8 cellular contexts compared by ENCODE assay signal in the genomic region with DNA sequence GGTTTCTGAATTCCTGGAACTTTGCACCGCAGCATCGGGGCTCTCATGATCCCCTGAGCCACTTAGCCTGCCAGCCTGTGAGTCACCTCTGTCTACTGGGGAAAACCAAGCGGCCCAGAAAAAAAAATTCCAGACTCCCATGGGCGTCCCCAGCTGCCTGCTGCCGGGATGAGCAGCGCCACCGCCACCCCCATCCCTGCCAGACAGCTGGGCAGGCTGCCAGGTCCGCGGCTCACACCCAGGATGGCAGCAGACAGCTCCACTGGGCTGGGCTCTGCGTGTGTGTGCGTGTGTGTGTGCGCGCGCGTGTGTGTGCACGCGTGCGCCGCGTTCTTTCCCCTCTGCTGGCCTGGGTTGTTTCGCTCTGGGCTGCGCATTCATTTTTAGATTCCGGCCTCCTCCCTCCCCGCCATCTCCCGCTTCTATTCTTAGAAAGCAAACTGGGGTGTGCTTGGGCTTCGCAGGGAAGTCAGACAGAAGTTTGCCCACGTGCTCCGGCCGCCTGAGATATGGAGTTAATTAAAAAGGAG. TPM values are rescaled to one million over a fixed set of nuclear protein-coding genes. Genes with fewer than 3 reads are reported as not detected.
DNase-seq lines count a peak whose midpoint lies in the region; ATAC-seq, FAIRE-seq and TF ChIP-seq lines count a peak whose summit lies in the region.

No MANE protein-coding gene starts in this region.

- H3K27ac ChIP-seq in astrocyte (ENCODE audit: low read depth, low read length) (peak overlapping the region; percentile 32), small intestine (ENCODE audit: low read depth in 1 of 2, low read length in 1 of 2) (peak overlapping the region in 1 of 2 donors; percentile 45)

- DNase-seq in NCI-H1092 (lab: John Stamatoyannopoulos, UW) (peak; percentile 57), T-helper 22 cell (ENCODE audit: low read depth) (peak; percentile 36), astrocyte (ENCODE audit: low read depth) (peak; percentile 80), immature natural killer cell (peak; percentile 3 to 12 (median 9)), small intestine (peak; percentile 50)

- peak overlapping the region; percentile 45 for H3K9ac ChIP-seq in astrocyte (ENCODE audit: low read length)

- H3K4me1 ChIP-seq in astrocyte (ENCODE audit: insufficient read depth, low read length), result peaks cover 20% of the 10 kb centered on the region
- H3K4me1 ChIP-seq in small intestine (ENCODE audit: control insufficient read depth in 2 of 2, insufficient read depth in 1 of 2, low read depth in 1 of 2, low read length in 1 of 2), result peaks cover 2 to 6% of the 10 kb centered on the region in 2 donors

- peaks cover 4% of the 10 kb centered on the region for H3K27me3 ChIP-seq in astrocyte (ENCODE audit: insufficient read depth, low read length)
- peaks cover 0 to 3% of the 10 kb centered on the region in 2 donors for H3K27me3 ChIP-seq in small intestine (ENCODE audit: control insufficient read depth in 2 of 2, insufficient read depth in 2 of 2, low read length in 2 of 2)

- ATAC-seq in GM18505 (IDR thresholded peaks at IDR 0.05; ENCODE audit: unreplicated experiment), result peak; percentile 73
- ATAC-seq in GM19467 (IDR thresholded peaks at IDR 0.05; ENCODE audit: unreplicated experiment), result no peak
- no peak for ATAC-seq in GM21528 (IDR thresholded peaks at IDR 0.05; ENCODE audit: low FRiP score, unreplicated experiment)

- 1 to 8% (median 5%) methylated on average over 22 to 29 of the region's 29 CpGs for WGBS in small intestine, 3 donors

- no peak for FAIRE-seq in astrocyte (lab: Jason Lieb, UNC)
- FAIRE-seq in small intestine (lab: Jason Lieb, UNC), result no peak

- H3K79me2 ChIP-seq in astrocyte (ENCODE audit: insufficient read depth, low read length), result no peaks in the 10 kb centered on the region

- H3K4me3 ChIP-seq in astrocyte (ENCODE audit: insufficient read depth, low read depth, low read length) (peak overlapping the region; percentile 52), small intestine (ENCODE audit: low read depth in 1 of 2, low read length in 2 of 2) (peak overlapping the region in 1 of 2 donors; percentile 26)

- TF ChIP-seq CTCF in astrocyte (IDR thresholded peaks at IDR 0.05; ENCODE audit: insufficient read depth, low read depth, low read length), result no peak

- H3K9me3 Mint-ChIP-seq in astrocyte (ENCODE audit: unreplicated experiment) (peaks cover 6% of the 10 kb centered on the region), immature natural killer cell (no peaks in the 10 kb centered on the region)

- H3K27me3 Mint-ChIP-seq in astrocyte (ENCODE audit: low read depth, unreplicated experiment) (peaks cover 3% of the 10 kb centered on the region), immature natural killer cell (ENCODE audit: low read depth in 3 of 3) (peaks cover 2 to 20% (median 8%) of the 10 kb centered on the region in 3 donors)

- H3K4me1 Mint-ChIP-seq in astrocyte (ENCODE audit: low read depth, unreplicated experiment), result peaks cover 11% of the 10 kb centered on the region
- peaks cover 9 to 10% of the 10 kb centered on the region in 2 donors for H3K4me1 Mint-ChIP-seq in immature natural killer cell

- H2AFZ ChIP-seq in astrocyte (ENCODE audit: low read depth, low read length), result peak overlapping the region; percentile 65

- no peaks in the 10 kb centered on the region for H4K20me1 ChIP-seq in astrocyte (ENCODE audit: insufficient read depth, low read length)

- H3K36me3 Mint-ChIP-seq in astrocyte (ENCODE audit: low read depth, unreplicated experiment), result peaks cover 3% of the 10 kb centered on the region
- H3K36me3 Mint-ChIP-seq in immature natural killer cell, result no peaks in the 10 kb centered on the region

- H3K9me3 ChIP-seq in astrocyte (ENCODE audit: insufficient read depth, low read depth, low read length) (peaks cover 3% of the 10 kb centered on the region), small intestine (ENCODE audit: control insufficient read depth, low read depth) (no peaks in the 10 kb centered on the region)

- H3K4me3 Mint-ChIP-seq in astrocyte (ENCODE audit: unreplicated experiment) (peak overlapping the region; percentile 20), immature natural killer cell (peak overlapping the region in 4 of 5 donors; percentile 61 to 69 (median 64))

- peak overlapping the region; percentile 98 for H3K27ac Mint-ChIP-seq in astrocyte (ENCODE audit: unreplicated experiment)
- no peak overlapping the region for H3K27ac Mint-ChIP-seq in immature natural killer cell

- no peak for TF ChIP-seq POLR2A in GM18505 (IDR thresholded peaks at IDR 0.05; ENCODE audit: borderline replicate concordance, extremely low read depth, insufficient read depth, insufficient read length)

- H3K36me3 ChIP-seq in astrocyte (ENCODE audit: insufficient read depth, low read length) (no peaks in the 10 kb centered on the region), small intestine (ENCODE audit: control insufficient read depth in 2 of 2, insufficient read depth in 2 of 2, low read length in 2 of 2) (no peaks in the 10 kb centered on the region)

- H3K4me2 ChIP-seq in astrocyte (ENCODE audit: low read length), result peak overlapping the region; percentile 89

RNA-seq across cellular contexts. Expression of gene PMEPA1, which starts 38.9 kb away (rescaled TPM):
- 49.4 and 65.1 TPM in 2 replicates for total RNA-seq in astrocyte
- polyA plus RNA-seq in immature natural killer cell (not detected), small intestine (10 to 100 TPM in 1 of 3 donors, 1 to 10 TPM in 2; 4.0 to 12.0 (median 7.3) TPM)

Comparison
In these comparisons a context has a peak if more than half of its experiments do, and no peak if none do; other contexts are left out.
1. DNase-seq: peak in every context shown above with its lines; median percentile 80 in astrocyte; 57 in NCI-H1092; 50 in small intestine; 36 in T-helper 22 cell; 9 in immature natural killer cell.
2. RNA of gene PMEPA1, which starts 38.9 kb away (polyA plus RNA-seq): 4.0 to 12.0 TPM in small intestine; not detected in immature natural killer cell; every median in the first group is over 4 times any median in the second.